Comparison of ENCODE assay signal across 26 cellular contexts in genomic region chr3:179551383-179551782, GRCh38.
"Had no signal": no experiment of that assay in that cellular context is flagged by ENCODE, and none has a peak within 500 bp of the region (broad histone marks: within the 10 kb centered on the region; RNA-seq: fewer than 3 reads in every experiment).

No MANE protein-coding gene starts in this region.

- H3K4me1 ChIP-seq: pancreas, prostate gland, spleen, testis had no signal

- H3K9me3 ChIP-seq: esophagus muscularis mucosa, prostate gland, sigmoid colon, spleen, testis had no signal

- H3K9me3 Mint-ChIP-seq: central memory CD8-positive, alpha-beta T cell; dendritic cell treated with granulocyte-macrophage colony-stimulating factor and Interleukin-4, amounts not matched to agents 40 ng/mL and 50 ng/mL, for 4 days; endodermal cell; naive thymus-derived CD4-positive, alpha-beta T cell; T-helper 1 cell treated with Interleukin-12 subunit alpha and Interleukin-12 subunit beta and Interleukin-4 antibody, amounts not matched to agents 30 μg/mL and 1 μg/mL, for 36 hours had no signal

- H3K4me3 Mint-ChIP-seq: activated naive CD8-positive, alpha-beta T cell; central memory CD8-positive, alpha-beta T cell; dendritic cell treated with granulocyte-macrophage colony-stimulating factor and Interleukin-4, amounts not matched to agents 40 ng/mL and 50 ng/mL, for 4 days; endodermal cell; naive thymus-derived CD4-positive, alpha-beta T cell; neural crest cell; T-helper 1 cell treated with Interleukin-12 subunit alpha and Interleukin-12 subunit beta and Interleukin-4 antibody, amounts not matched to agents 30 μg/mL and 1 μg/mL, for 36 hours had no signal

- H3K27me3 ChIP-seq: esophagus muscularis mucosa, pancreas, sigmoid colon, spleen, testis had no signal

- H3K4me1 Mint-ChIP-seq: central memory CD8-positive, alpha-beta T cell; naive thymus-derived CD4-positive, alpha-beta T cell had no signal

- DNase-seq: activated CD4-positive, alpha-beta T cell treated with anti-CD3 and anti-CD28 coated beads for 48 hours; activated CD4-positive, alpha-beta T cell treated with anti-CD3 and anti-CD28 coated beads, Interleukin-2, amount 50 U/mL, for 48 hours; activated CD8-positive, alpha-beta memory T cell treated with anti-CD3 and anti-CD28 coated beads for 24 hours; activated effector memory CD4-positive, alpha-beta T cell treated with Interleukin-2 at 50 U/mL for 16 hours; activated naive CD4-positive, alpha-beta T cell treated with Interleukin-2 at 50 U/mL for 16 hours; endodermal cell; mammary epithelial cell; naive thymus-derived CD4-positive, alpha-beta T cell; nucleus accumbens; pancreas; retina; sigmoid colon; spleen; stimulated activated naive CD4-positive, alpha-beta T cell; T-helper 9 cell; testis; trophoblast cell; WERI-Rb-1 had no signal

- H3K27me3 Mint-ChIP-seq: central memory CD8-positive, alpha-beta T cell had no signal

- H3K27ac Mint-ChIP-seq: activated naive CD8-positive, alpha-beta T cell; dendritic cell treated with granulocyte-macrophage colony-stimulating factor and Interleukin-4, amounts not matched to agents 40 ng/mL and 50 ng/mL, for 4 days; endodermal cell; naive thymus-derived CD4-positive, alpha-beta T cell; T-helper 1 cell treated with Interleukin-12 subunit alpha and Interleukin-12 subunit beta and Interleukin-4 antibody, amounts not matched to agents 30 μg/mL and 1 μg/mL, for 36 hours had no signal

- H3K4me3 ChIP-seq: esophagus muscularis mucosa, pancreas, prostate gland, sigmoid colon, spleen, testis had no signal

- ATAC-seq: activated CD4-positive, CD25-positive, alpha-beta regulatory T cell treated with anti-CD3 and anti-CD28 coated beads, Interleukin-2, amount 50 U/mL, for 24 hours; naive thymus-derived CD4-positive, alpha-beta T cell; pancreas had no signal

- H3K36me3 ChIP-seq: esophagus muscularis mucosa, pancreas, prostate gland, sigmoid colon, spleen, WERI-Rb-1 had no signal

- H3K27ac ChIP-seq: pancreas, prostate gland, spleen, testis, WERI-Rb-1 had no signal
